1 cellular context compared by ENCODE assay signal in genomic region chr14:74953686-74954085, GRCh38.
TF ChIP-seq lines count a peak whose summit lies in the region.

No MANE protein-coding gene starts in this region.

TF ChIP-seq in GM23338, 12 proteins besides CTCF, POLR2A, EP300 and RAD21 (continued from another document):
- TF ChIP-seq REST (IDR thresholded peaks at IDR 0.05; ENCODE audit: unreplicated experiment) = no peak
- TF ChIP-seq STAT1 (IDR thresholded peaks at IDR 0.05; ENCODE audit: unreplicated experiment) = no peak
- no peak for TF ChIP-seq EZH2 (IDR thresholded peaks at IDR 0.05; ENCODE audit: low read depth, unreplicated experiment)
- no peak for TF ChIP-seq ZNF114 (CRISPR knock-in tag; IDR thresholded peaks at IDR 0.05)
- no peak for TF ChIP-seq ZNF462 (CRISPR knock-in tag; IDR thresholded peaks at IDR 0.05)
